Comparison of ENCODE assay signal across 12 cellular contexts in genomic region chr17:19363460-19364035, GRCh38. TPM values are rescaled to one million over a fixed set of nuclear protein-coding genes. Genes with fewer than 3 reads are reported as not detected.
DNase-seq lines count a peak whose midpoint lies in the region; ATAC-seq, FAIRE-seq and TF ChIP-seq lines count a peak whose summit lies in the region.
"Had no signal": no experiment of that assay in that cellular context is flagged by ENCODE, and none has a peak within 500 bp of the region (broad histone marks: within the 10 kb centered on the region; RNA-seq: fewer than 3 reads in every experiment).

No MANE protein-coding gene starts in this region.

- CTCF ChIA-PET in HepG2 (lab: Yijun Ruan, JAX; ENCODE audit: low intra/inter-chr PET ratio, low total read pairs): interaction anchor here (0.8 to 2.4 kb wide), 4 partner anchors 26 to 106 kb away, joined by 3 to 57 read pairs (median 6); no protein-coding TSS in a partner anchor

- no peak for TF ChIP-seq POLR2A in HepG2 (IDR thresholded peaks at IDR 0.05; ENCODE audit: insufficient read depth in 1 of 2, low read depth in 2 of 2, low read length in 2 of 2)
- no peak for TF ChIP-seq POLR2A in right lobe of liver (IDR thresholded peaks at IDR 0.05)

- H3K9me3 ChIP-seq in HepG2 (ENCODE audit: low read length) (no peaks in the 10 kb centered on the region), right lobe of liver (no peaks in the 10 kb centered on the region), RWPE2 (ENCODE audit: severe bottlenecking) (no peaks in the 10 kb centered on the region), aorta (ENCODE audit: control insufficient read depth, low read length) (no peaks in the 10 kb centered on the region)
- H3K9me3 ChIP-seq: gastroesophageal sphincter, left ventricle myocardium inferior had no signal

- in situ Hi-C loops in HepG2 (cut with HindIII; ENCODE audit: extremely low pct_ligation_motif_present, low pct_unique_long_range_greater_than_20kb): loop anchor here (5.0 to 10.0 kb wide), 2 partner anchors 84 to 401 kb away; no protein-coding TSS in a partner anchor

- no peak for DNase-seq in HepG2 (ENCODE audit: low spot score)
- no peak for DNase-seq in right lobe of liver
- peak; percentile 23 for DNase-seq in RWPE2 (ENCODE audit: low spot score)
- no peak for DNase-seq in memory B cell (ENCODE audit: low spot score in 2 of 2)
- peak; percentile 41 to 57 for DNase-seq in aorta
- no peak for DNase-seq in urothelium cell line (ENCODE audit: low spot score)
- no peak for DNase-seq in NCI-H1417 treated with DMSO at 0.1 percent for 48 hours (lab: John Stamatoyannopoulos, UW)

- TF ChIP-seq EP300 in HepG2 (IDR thresholded peaks at IDR 0.05; ENCODE audit: low read depth in 2 of 2, low read length in 2 of 2) (no peak), HepG2 (CRISPR knock-in tag; IDR thresholded peaks at IDR 0.05; ENCODE audit: borderline replicate concordance) (no peak)

- TF ChIP-seq RAD21 in HepG2 (CRISPR knock-in tag; IDR thresholded peaks at IDR 0.05): no peak

- H3K4me2 ChIP-seq in HepG2 (ENCODE audit: low read depth, low read length): peak overlapping the region; percentile 100

- H3K36me3 ChIP-seq in HepG2 (replicated peaks in 1 of 2; ENCODE audit: control insufficient read depth in 1 of 2, insufficient read depth in 2 of 2, low read length in 2 of 2): peaks cover 1 to 3% of the 10 kb centered on the region in 2 experiments; a peak in 3 of 5 replicates
- H3K36me3 ChIP-seq in right lobe of liver: no peaks in the 10 kb centered on the region
- H3K36me3 ChIP-seq in RWPE2 (ENCODE audit: low read depth): no peaks in the 10 kb centered on the region
- H3K36me3 ChIP-seq in aorta (ENCODE audit: control insufficient read depth in 1 of 2, insufficient read depth in 2 of 2, low read length in 1 of 2): no peaks in the 10 kb centered on the region
- H3K36me3 ChIP-seq: left ventricle myocardium inferior had no signal

- intact Hi-C loops in HepG2 (cut with micrococcal nuclease; ENCODE audit: unreplicated experiment) (loop anchor here (1.0 kb wide), 1 partner anchor 84 kb away; no protein-coding TSS in a partner anchor), right lobe of liver (cut with DNase I) (loop anchor here in 1 of 2 donors (10.0 kb wide), 1 partner anchor 91 kb away; no protein-coding TSS in a partner anchor), aorta (cut with DNase I) (loop anchor here (2.0 to 10.0 kb wide), 6 partner anchors 84 to 403 kb away; partner anchors contain the start of gene ALDH3A2 (in 1 of the 2))

- H3K36me3 Mint-ChIP-seq in memory B cell: no peaks in the 10 kb centered on the region
- H3K36me3 Mint-ChIP-seq: stimulated activated naive B cell treated with anti-CD40 and anti-IgM and Interleukin-4, amounts not matched to agents 10 μg/mL and 1 μg/mL and 100 μg/mL, for 72 hours had no signal

- no peak overlapping the region for H3K9ac ChIP-seq in HepG2 (ENCODE audit: insufficient read depth, low read depth, low read length)

- H3K27me3 ChIP-seq in HepG2 (ENCODE audit: control insufficient read depth in 1 of 2, insufficient read depth in 2 of 2, low read length in 2 of 2): no peaks in the 10 kb centered on the region
- H3K27me3 ChIP-seq in right lobe of liver: no peaks in the 10 kb centered on the region
- no peaks in the 10 kb centered on the region for H3K27me3 ChIP-seq in RWPE2 (ENCODE audit: insufficient read depth, poor library complexity, severe bottlenecking)
- no peaks in the 10 kb centered on the region for H3K27me3 ChIP-seq in aorta (ENCODE audit: control insufficient read depth in 1 of 2, insufficient read depth in 2 of 2, low read length in 1 of 2)
- H3K27me3 ChIP-seq: gastroesophageal sphincter had no signal

- H4K20me1 ChIP-seq in HepG2 (ENCODE audit: insufficient read depth, low read length): no peaks in the 10 kb centered on the region

- H3K27me3 Mint-ChIP-seq in memory B cell: peaks cover 3% of the 10 kb centered on the region

- no peak for TF ChIP-seq CTCF in HepG2 (CRISPR knock-in tag; IDR thresholded peaks at IDR 0.05)
- no peak for TF ChIP-seq CTCF in right lobe of liver (IDR thresholded peaks at IDR 0.05)
- no peak for TF ChIP-seq CTCF in RWPE2 (IDR thresholded peaks at IDR 0.05; ENCODE audit: poor library complexity, severe bottlenecking)

- H3K27ac ChIP-seq in HepG2 (ENCODE audit: extremely low read length, insufficient read depth, low read length) (no peak overlapping the region), right lobe of liver (peak overlapping the region in 1 of 3 donors; percentile 97), RWPE2 (ENCODE audit: poor library complexity, severe bottlenecking) (no peak overlapping the region), aorta (ENCODE audit: low read depth in 1 of 2, low read length in 2 of 2) (no peak overlapping the region)

- H3K27ac Mint-ChIP-seq in memory B cell: peak overlapping the region; percentile 62

- FAIRE-seq in HepG2 (lab: Jason Lieb, UNC): no peak
- no peak for FAIRE-seq in urothelium cell line (lab: Jason Lieb, UNC)
- FAIRE-seq: TTC549 had no signal

- H2AFZ ChIP-seq in HepG2 (ENCODE audit: low read length): no peak overlapping the region

- H3K4me1 ChIP-seq in HepG2 (ENCODE audit: insufficient read depth, low read length) (peaks cover 68% of the 10 kb centered on the region), right lobe of liver (peaks cover 0 to 8% (median 3%) of the 10 kb centered on the region in 4 donors), RWPE2 (ENCODE audit: insufficient read depth, poor library complexity, severe bottlenecking) (no peaks in the 10 kb centered on the region), aorta (ENCODE audit: control insufficient read depth in 1 of 2, insufficient read depth in 2 of 2, low read length in 2 of 2) (no peaks in the 10 kb centered on the region)

- peak; percentile 6; the same call in 1 of the 3 replicates for ATAC-seq in HepG2
- ATAC-seq in right lobe of liver: no peak
- ATAC-seq in RWPE2 (ENCODE audit: low read depth): no peak
- ATAC-seq in memory B cell (ENCODE audit: low read depth): no peak
- ATAC-seq in aorta (ENCODE audit: low FRiP score): no peak
- no peak for ATAC-seq in activated CD4-positive, CD25-positive, alpha-beta regulatory T cell treated with anti-CD3 and anti-CD28 coated beads, Interleukin-2, amount 50 U/mL, for 24 hours

- POLR2A ChIA-PET in HepG2 (lab: Yijun Ruan, JAX): interaction anchor here (1.3 to 2.9 kb wide), 5 partner anchors 14 to 285 kb away, joined by 4 to 42 read pairs (median 10); partner anchors contain the start of genes ALDH3A2 and MAPK7

- no TSS peak for BruUV-seq in HepG2 (replicated peaks; lab: Mats Ljungman, UMichigan)

- H3K4me3 ChIP-seq in HepG2 (replicated peaks in 1 of 3; ENCODE audit: insufficient read depth in 1 of 3, low read depth in 2 of 3, low read length in 3 of 3) (peak overlapping the region in 1 of 3 experiments; percentile 93; a peak in 2 of 6 replicates), right lobe of liver (no peak overlapping the region), RWPE2 (ENCODE audit: severe bottlenecking) (no peak overlapping the region), aorta (ENCODE audit: low read length in 2 of 2) (no peak overlapping the region)

- peak overlapping the region; percentile 43 for H3K4me3 Mint-ChIP-seq in memory B cell

- H3K79me2 ChIP-seq in HepG2 (ENCODE audit: insufficient read depth, low read length): peaks cover 7% of the 10 kb centered on the region

- H3K9me3 Mint-ChIP-seq in memory B cell: no peaks in the 10 kb centered on the region
- H3K9me3 Mint-ChIP-seq: stimulated activated naive B cell treated with anti-CD40 and anti-IgM and Interleukin-4, amounts not matched to agents 10 μg/mL and 1 μg/mL and 100 μg/mL, for 72 hours had no signal

- 23% methylated on average over 4 of the region's 6 CpGs for WGBS in HepG2 (ENCODE audit: low lambda C conversion rate)
- 75% methylated on average over 3 of the region's 6 CpGs for WGBS in right lobe of liver (ENCODE audit: insufficient coverage, low coverage, low lambda C conversion rate, missing lambda C conversion rate)
- WGBS in aorta, 2 donors: 78 to 79% methylated on average over 6 of the region's 6 CpGs

- peaks cover 18% of the 10 kb centered on the region for H3K4me1 Mint-ChIP-seq in memory B cell

RNA-seq across cellular contexts. Expression of gene B9D1, which starts 1.0 kb away (rescaled TPM):
- 26.2 and 27.7 TPM in 2 replicates for total RNA-seq in HepG2 (2016; rRNA removed; fragmentation: Illumina TruSeq; extraction: Trizol)
- 7.2 and 9.1 TPM in 2 replicates for total RNA-seq in HepG2 (2016; cell fraction: cytosol; rRNA removed; fragmentation: Illumina TruSeq; extraction: Trizol; ENCODE audit: low read depth)
- 28.5 TPM in 2 replicates for total RNA-seq in HepG2 (2016; cell fraction: insoluble cytoplasmic fraction; rRNA removed; fragmentation: Illumina TruSeq; extraction: Trizol)
- total RNA-seq in HepG2 (2016; cell fraction: membrane; rRNA removed; fragmentation: Illumina TruSeq; extraction: Trizol): 9.6 and 12.5 TPM in 2 replicates
- 16.8 and 19.2 TPM in 2 replicates for total RNA-seq in HepG2 (2016; cell fraction: nucleus; rRNA removed; fragmentation: Illumina TruSeq; extraction: Trizol)
- polyA plus RNA-seq in HepG2 (2011; rRNA removed): 28.7 and 31.1 TPM in 2 replicates
- 19.7 and 34.3 TPM in 2 replicates for polyA plus RNA-seq in HepG2 (2011; cell fraction: cytosol; rRNA removed)
- 46.3 and 48.7 TPM in 2 replicates for polyA plus RNA-seq in HepG2 (2011; cell fraction: nucleus; rRNA removed)
- polyA plus RNA-seq in HepG2 (2012): 11.8 and 12.8 TPM in 2 replicates
- 6.7 and 10.3 TPM in 2 replicates for polyA plus RNA-seq in HepG2 (2016; cell fraction: cytosol; fragmentation: Illumina TruSeq; extraction: Trizol; ENCODE audit: low read depth)
- polyA plus RNA-seq in HepG2 (2016; cell fraction: insoluble cytoplasmic fraction; fragmentation: Illumina TruSeq; extraction: Trizol; ENCODE audit: low read depth): 27.9 and 32.0 TPM in 2 replicates
- polyA plus RNA-seq in HepG2 (2016; cell fraction: membrane; fragmentation: Illumina TruSeq; extraction: Trizol; ENCODE audit: low read depth): 6.2 and 7.2 TPM in 2 replicates
- polyA plus RNA-seq in HepG2 (2016; cell fraction: nucleus; fragmentation: Illumina TruSeq; extraction: Trizol; ENCODE audit: insufficient read depth, low read depth): 31.9 and 36.2 TPM in 2 replicates
- 24.4 and 68.8 TPM in 2 replicates for polyA minus RNA-seq in HepG2 (2011; rRNA and poly(A)+ RNA removed; ENCODE audit: low replicate concordance)
- 7.4 and 11.4 TPM in 2 replicates for polyA minus RNA-seq in HepG2 (2011; cell fraction: cytosol; rRNA and poly(A)+ RNA removed)
- 19.1 and 22.0 TPM in 2 replicates for polyA minus RNA-seq in HepG2 (2011; cell fraction: nucleus; rRNA and poly(A)+ RNA removed)
- total RNA-seq in right lobe of liver: 10 to 100 TPM in 2 of 6 experiments, 1 to 10 TPM in 4; 2.3 to 27.9 (median 5.7) TPM
- 1 to 10 TPM; 7.3 to 8.9 TPM for total RNA-seq in aorta
- polyA plus RNA-seq in aorta: 10 to 100 TPM in 1 of 2 donors, 1 to 10 TPM in 1; 9.5 to 16.5 TPM

RNA-seq across cellular contexts. Expression of gene MAPK7, which starts 14.8 kb away (rescaled TPM):
- 2.9 and 3.7 TPM in 2 replicates for total RNA-seq in HepG2 (2016; rRNA removed; fragmentation: Illumina TruSeq; extraction: Trizol)
- total RNA-seq in HepG2 (2016; cell fraction: cytosol; rRNA removed; fragmentation: Illumina TruSeq; extraction: Trizol; ENCODE audit: low read depth): 2.7 and 3.5 TPM in 2 replicates
- 3.5 and 4.6 TPM in 2 replicates for total RNA-seq in HepG2 (2016; cell fraction: insoluble cytoplasmic fraction; rRNA removed; fragmentation: Illumina TruSeq; extraction: Trizol)
- 4.4 and 4.5 TPM in 2 replicates for total RNA-seq in HepG2 (2016; cell fraction: membrane; rRNA removed; fragmentation: Illumina TruSeq; extraction: Trizol)
- 5.1 and 5.6 TPM in 2 replicates for total RNA-seq in HepG2 (2016; cell fraction: nucleus; rRNA removed; fragmentation: Illumina TruSeq; extraction: Trizol)
- 5.9 and 6.4 TPM in 2 replicates for polyA plus RNA-seq in HepG2 (2011; rRNA removed)
- polyA plus RNA-seq in HepG2 (2011; cell fraction: cytosol; rRNA removed): 2.6 TPM in 2 replicates
- polyA plus RNA-seq in HepG2 (2011; cell fraction: nucleus; rRNA removed): 15.5 and 19.3 TPM in 2 replicates
- polyA plus RNA-seq in HepG2 (2012): 4.7 and 7.2 TPM in 2 replicates
- 2.3 and 3.1 TPM in 2 replicates for polyA plus RNA-seq in HepG2 (2016; cell fraction: cytosol; fragmentation: Illumina TruSeq; extraction: Trizol; ENCODE audit: low read depth)
- polyA plus RNA-seq in HepG2 (2016; cell fraction: insoluble cytoplasmic fraction; fragmentation: Illumina TruSeq; extraction: Trizol; ENCODE audit: low read depth): 5.8 and 8.5 TPM in 2 replicates
- polyA plus RNA-seq in HepG2 (2016; cell fraction: membrane; fragmentation: Illumina TruSeq; extraction: Trizol; ENCODE audit: low read depth): 4.2 TPM in 2 replicates
- 12.9 and 19.5 TPM in 2 replicates for polyA plus RNA-seq in HepG2 (2016; cell fraction: nucleus; fragmentation: Illumina TruSeq; extraction: Trizol; ENCODE audit: insufficient read depth, low read depth)
- polyA minus RNA-seq in HepG2 (2011; rRNA and poly(A)+ RNA removed; ENCODE audit: low replicate concordance): 23.8 and 23.9 TPM in 2 replicates
- polyA minus RNA-seq in HepG2 (2011; cell fraction: cytosol; rRNA and poly(A)+ RNA removed): 4.7 and 7.5 TPM in 2 replicates
- polyA minus RNA-seq in HepG2 (2011; cell fraction: nucleus; rRNA and poly(A)+ RNA removed): 20.3 and 20.4 TPM in 2 replicates
- total RNA-seq in right lobe of liver: 1 to 10 TPM; 5.7 to 9.2 (median 6.7) TPM
- total RNA-seq in aorta: 10 to 100 TPM; 33.5 to 34.1 TPM
- 10 to 100 TPM in 1 of 2 donors, 1 to 10 TPM in 1; 5.4 to 25.6 TPM for polyA plus RNA-seq in aorta

RNA-seq across cellular contexts. Expression of gene MFAP4, which starts 23.4 kb away (rescaled TPM):
- total RNA-seq in HepG2 (2016; rRNA removed; fragmentation: Illumina TruSeq; extraction: Trizol): not detected in 2 replicates
- total RNA-seq in HepG2 (2016; cell fraction: cytosol; rRNA removed; fragmentation: Illumina TruSeq; extraction: Trizol; ENCODE audit: low read depth): not detected in 2 replicates
- 0.13 TPM in 1 of 2 replicates, not detected in the other for total RNA-seq in HepG2 (2016; cell fraction: insoluble cytoplasmic fraction; rRNA removed; fragmentation: Illumina TruSeq; extraction: Trizol)
- not detected in 2 replicates for total RNA-seq in HepG2 (2016; cell fraction: membrane; rRNA removed; fragmentation: Illumina TruSeq; extraction: Trizol)
- total RNA-seq in HepG2 (2016; cell fraction: nucleus; rRNA removed; fragmentation: Illumina TruSeq; extraction: Trizol): not detected in 2 replicates
- 0.08 and 0.59 TPM in 2 replicates for polyA plus RNA-seq in HepG2 (2011; rRNA removed)
- polyA plus RNA-seq in HepG2 (2011; cell fraction: cytosol; rRNA removed): 0.16 and 0.23 TPM in 2 replicates
- polyA plus RNA-seq in HepG2 (2011; cell fraction: nucleus; rRNA removed): 0.23 and 0.88 TPM in 2 replicates
- polyA plus RNA-seq in HepG2 (2012): 0.27 and 0.75 TPM in 2 replicates
- not detected in 2 replicates for polyA plus RNA-seq in HepG2 (2016; cell fraction: cytosol; fragmentation: Illumina TruSeq; extraction: Trizol; ENCODE audit: low read depth)
- polyA plus RNA-seq in HepG2 (2016; cell fraction: insoluble cytoplasmic fraction; fragmentation: Illumina TruSeq; extraction: Trizol; ENCODE audit: low read depth): not detected in 2 replicates
- not detected in 2 replicates for polyA plus RNA-seq in HepG2 (2016; cell fraction: membrane; fragmentation: Illumina TruSeq; extraction: Trizol; ENCODE audit: low read depth)
- not detected in 2 replicates for polyA plus RNA-seq in HepG2 (2016; cell fraction: nucleus; fragmentation: Illumina TruSeq; extraction: Trizol; ENCODE audit: insufficient read depth, low read depth)
- polyA minus RNA-seq in HepG2 (2011; rRNA and poly(A)+ RNA removed; ENCODE audit: low replicate concordance): 0.12 TPM in 1 of 2 replicates, not detected in the other
- 0.69 TPM in 1 of 2 replicates, not detected in the other for polyA minus RNA-seq in HepG2 (2011; cell fraction: cytosol; rRNA and poly(A)+ RNA removed)
- not detected in 2 replicates for polyA minus RNA-seq in HepG2 (2011; cell fraction: nucleus; rRNA and poly(A)+ RNA removed)
- 10 to 100 TPM in 2 of 6 experiments, 1 to 10 TPM in 4; 2.3 to 12.0 (median 6.5) TPM for total RNA-seq in right lobe of liver
- total RNA-seq in aorta: 100 to 1,000 TPM; 271 to 564 TPM
- 100 to 1,000 TPM; 324 to 793 TPM for polyA plus RNA-seq in aorta

RNA-seq across cellular contexts. Expression of gene RNF112, which starts 47.5 kb away (rescaled TPM):
- total RNA-seq in HepG2 (2016; rRNA removed; fragmentation: Illumina TruSeq; extraction: Trizol) (not detected in 2 replicates), right lobe of liver (under 1 TPM; 0.12 to 0.86 (median 0.54) TPM), aorta (1 to 10 TPM; 5.4 to 9.9 TPM)
- not detected in 2 replicates for total RNA-seq in HepG2 (2016; cell fraction: cytosol; rRNA removed; fragmentation: Illumina TruSeq; extraction: Trizol; ENCODE audit: low read depth)
- total RNA-seq in HepG2 (2016; cell fraction: insoluble cytoplasmic fraction; rRNA removed; fragmentation: Illumina TruSeq; extraction: Trizol): not detected in 2 replicates
- not detected in 2 replicates for total RNA-seq in HepG2 (2016; cell fraction: membrane; rRNA removed; fragmentation: Illumina TruSeq; extraction: Trizol)
- total RNA-seq in HepG2 (2016; cell fraction: nucleus; rRNA removed; fragmentation: Illumina TruSeq; extraction: Trizol): not detected in 2 replicates
- polyA plus RNA-seq in HepG2 (2011; rRNA removed) (0.01 and 0.05 TPM in 2 replicates), aorta (1 to 10 TPM; 5.1 to 7.5 TPM)
- polyA plus RNA-seq in HepG2 (2011; cell fraction: cytosol; rRNA removed): 0.01 TPM in 1 of 2 replicates, not detected in the other
- polyA plus RNA-seq in HepG2 (2011; cell fraction: nucleus; rRNA removed): 0.73 and 0.85 TPM in 2 replicates
- 0.27 and 0.52 TPM in 2 replicates for polyA plus RNA-seq in HepG2 (2012)
- polyA plus RNA-seq in HepG2 (2016; cell fraction: cytosol; fragmentation: Illumina TruSeq; extraction: Trizol; ENCODE audit: low read depth): not detected in 2 replicates
- polyA plus RNA-seq in HepG2 (2016; cell fraction: insoluble cytoplasmic fraction; fragmentation: Illumina TruSeq; extraction: Trizol; ENCODE audit: low read depth): not detected in 2 replicates
- not detected in 2 replicates for polyA plus RNA-seq in HepG2 (2016; cell fraction: membrane; fragmentation: Illumina TruSeq; extraction: Trizol; ENCODE audit: low read depth)
- polyA plus RNA-seq in HepG2 (2016; cell fraction: nucleus; fragmentation: Illumina TruSeq; extraction: Trizol; ENCODE audit: insufficient read depth, low read depth): not detected in 2 replicates
- polyA minus RNA-seq in HepG2 (2011; rRNA and poly(A)+ RNA removed; ENCODE audit: low replicate concordance): 0.14 TPM in 1 of 2 replicates, not detected in the other
- not detected in 2 replicates for polyA minus RNA-seq in HepG2 (2011; cell fraction: cytosol; rRNA and poly(A)+ RNA removed)
- polyA minus RNA-seq in HepG2 (2011; cell fraction: nucleus; rRNA and poly(A)+ RNA removed): 0.13 TPM in 1 of 2 replicates, not detected in the other

Comparison
In these comparisons a context has a peak if more than half of its experiments do, and no peak if none do; other contexts are left out.
1. DNase-seq: peak in RWPE2 (single experiment) and aorta (2 of 2); none in HepG2 (single experiment), right lobe of liver (0 of 3), memory B cell (0 of 2), urothelium cell line (single experiment) and NCI-H1417 treated with DMSO at 0.1 percent for 48 hours (single experiment).
2. RNA of gene MFAP4, which starts 23.4 kb away (total RNA-seq): 271 to 564 TPM in aorta; 2.3 to 12.0 TPM in right lobe of liver and 0.13 TPM in HepG2; every median in the first group is over 10 times any median in the second.